ENCODE assay signal across 24 cellular contexts in the genomic region with DNA sequence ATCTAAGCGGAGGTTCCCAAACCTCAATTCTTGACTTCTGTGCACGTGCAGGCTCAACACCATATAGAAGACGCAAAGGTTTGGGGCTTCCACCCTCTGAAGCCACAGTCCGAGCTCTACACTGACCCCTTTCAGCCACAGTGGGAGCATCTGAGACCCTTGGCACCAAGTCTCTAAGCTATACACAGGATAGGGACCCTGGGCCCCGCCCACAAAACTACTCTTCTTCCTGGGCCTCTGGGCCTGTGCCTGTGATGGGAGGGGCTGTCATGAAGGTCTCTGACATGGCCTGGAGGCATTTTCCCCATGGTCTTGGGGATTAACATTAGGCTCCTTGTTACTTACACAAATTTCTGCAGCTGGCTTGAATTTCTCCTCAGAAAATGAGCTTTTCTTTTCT.
"Had no signal": no experiment of that assay in that cellular context is flagged by ENCODE, and none has a peak within 500 bp of the region (broad histone marks: within the 10 kb centered on the region; RNA-seq: fewer than 3 reads in every experiment).

No MANE protein-coding gene starts in this region.

- H3K79me2 ChIP-seq: parathyroid adenoma had no signal

- H3K27ac ChIP-seq: neutrophil, parathyroid adenoma, prostate gland, right atrium auricular region, suprapubic skin, transverse colon, vagina had no signal

- H3K4me3 ChIP-seq: prostate gland, right atrium auricular region, smooth muscle cell, suprapubic skin, transverse colon, vagina had no signal

- H2AFZ ChIP-seq: parathyroid adenoma had no signal

- H3K27me3 Mint-ChIP-seq: effector memory CD8-positive, alpha-beta T cell; stimulated activated naive CD8-positive, alpha-beta T cell treated with anti-CD3 and anti-CD28 coated beads, Interleukin-15, amount 100 ng/mL, for 72 hours had no signal

- ATAC-seq: effector memory CD8-positive, alpha-beta T cell; left lobe of liver; natural killer cell; sciatic nerve; stimulated activated naive CD8-positive, alpha-beta T cell treated with anti-CD3 and anti-CD28 coated beads, Interleukin-15, amount 100 ng/mL, for 72 hours had no signal

- H3K4me3 Mint-ChIP-seq: effector memory CD8-positive, alpha-beta T cell; natural killer cell; neural crest cell; stimulated activated naive CD8-positive, alpha-beta T cell treated with anti-CD3 and anti-CD28 coated beads, Interleukin-15, amount 100 ng/mL, for 72 hours had no signal

- H3K9ac ChIP-seq: parathyroid adenoma had no signal

- DNase-seq: cortex of kidney; effector memory CD8-positive, alpha-beta T cell; head of caudate nucleus; kidney; mammary epithelial cell; natural killer cell; stimulated activated CD4-positive, alpha-beta T cell treated with anti-CD3 and anti-CD28 coated beads, Interleukin-12 subunit alpha, Interleukin-12 subunit beta, amount 100 ng/mL, for 4 hours; stimulated activated CD4-positive, alpha-beta T cell treated with anti-CD3 and anti-CD28 coated beads, Interleukin-1b, Interleukin-23, amount 100 ng/mL, for 48 hours; stimulated activated CD4-positive, alpha-beta T cell treated with anti-CD3 and anti-CD28 coated beads, Interleukin-4, amount 100 ng/mL, for 1 hour; stimulated activated CD8-positive, alpha-beta memory T cell treated with anti-CD3 and anti-CD28 coated beads, Interleukin-4, amount 100 ng/mL, for 48 hours; stimulated activated naive CD4-positive, alpha-beta T cell; stimulated activated naive CD8-positive, alpha-beta T cell treated with anti-CD3 and anti-CD28 coated beads, Interleukin-15, amount 100 ng/mL, for 72 hours; transverse colon had no signal

- FAIRE-seq: frontal cortex, kidney had no signal

- H3K27me3 ChIP-seq: neutrophil, right atrium auricular region, suprapubic skin, transverse colon, vagina had no signal

- H3K4me1 ChIP-seq: parathyroid adenoma, prostate gland, right atrium auricular region, suprapubic skin, transverse colon, vagina had no signal

- H3K27ac Mint-ChIP-seq: effector memory CD8-positive, alpha-beta T cell; natural killer cell; stimulated activated naive CD8-positive, alpha-beta T cell treated with anti-CD3 and anti-CD28 coated beads, Interleukin-15, amount 100 ng/mL, for 72 hours had no signal

- H3K36me3 ChIP-seq: neutrophil, prostate gland, right atrium auricular region, suprapubic skin, transverse colon, vagina had no signal

- H3K9me3 ChIP-seq: neutrophil, prostate gland, right atrium auricular region, suprapubic skin, transverse colon, vagina had no signal

- H3K36me3 Mint-ChIP-seq: natural killer cell had no signal

- H3K4me2 ChIP-seq: smooth muscle cell had no signal

- H3K4me1 Mint-ChIP-seq: natural killer cell; stimulated activated naive CD8-positive, alpha-beta T cell treated with anti-CD3 and anti-CD28 coated beads, Interleukin-15, amount 100 ng/mL, for 72 hours had no signal
